Comparison of ENCODE assay signal across 24 cellular contexts in the genomic region with DNA sequence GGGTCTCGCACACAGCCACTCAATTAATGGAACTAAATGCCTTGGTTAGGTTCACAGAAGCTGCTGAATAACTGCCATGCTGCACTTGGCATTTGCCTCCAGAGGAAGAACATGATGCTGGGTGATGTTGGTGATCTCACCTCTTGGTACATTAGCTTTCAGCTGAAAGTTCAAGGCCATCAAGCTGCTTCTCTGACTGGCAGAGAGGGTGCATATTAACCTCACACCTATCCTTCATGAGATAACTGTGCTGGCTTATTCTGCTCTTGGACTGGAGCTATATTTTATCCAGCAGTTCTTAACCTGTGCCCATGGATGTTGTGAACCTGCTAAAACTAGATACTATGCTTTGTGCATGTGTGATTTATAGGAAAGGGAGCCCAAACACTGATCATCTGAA.
"Had no signal": no experiment of that assay in that cellular context is flagged by ENCODE, and none has a peak within 500 bp of the region (broad histone marks: within the 10 kb centered on the region; RNA-seq: fewer than 3 reads in every experiment).

No MANE protein-coding gene starts in this region.

- H3K27me3 ChIP-seq: esophagus muscularis mucosa, heart right ventricle, neutrophil, sigmoid colon, uterus had no signal

- H3K27ac ChIP-seq: esophagus muscularis mucosa, heart right ventricle, neutrophil, sigmoid colon, uterus had no signal

- H3K4me1 ChIP-seq: uterus had no signal

- ATAC-seq: activated CD8-positive, alpha-beta T cell treated with anti-CD3 and anti-CD28 coated beads for 36 hours; activated T-cell treated with anti-CD3 and anti-CD28 coated beads, Interleukin-2, amount 50 U/mL, for 4 hours; activated T-helper 17 cell treated with anti-CD3 and anti-CD28 coated beads, Interleukin-2, amount 50 U/mL, for 72 hours; stimulated activated memory B cell treated with anti-CD40 and anti-IgM and Interleukin-4, amounts not matched to agents 10 μg/mL and 1 μg/mL and 100 μg/mL, for 72 hours; stimulated activated naive CD8-positive, alpha-beta T cell treated with anti-CD3 and anti-CD28 coated beads, Interleukin-15, amount 100 ng/mL, for 72 hours had no signal

- H3K4me3 ChIP-seq: esophagus muscularis mucosa, heart right ventricle, sigmoid colon, smooth muscle cell, uterus had no signal

- H3K9me3 ChIP-seq: neutrophil, sigmoid colon, uterus had no signal

- DNase-seq: activated CD4-positive, alpha-beta T cell treated with anti-CD3 and anti-CD28 coated beads, Interleukin-2, amount 10 ng/mL, durations not matched to agents 7 days and 5 days; activated CD4-positive, CD25-positive, alpha-beta regulatory T cell treated with anti-CD3 and anti-CD28 coated beads, Interleukin-2, amount 50 U/mL, for 72 hours; activated CD8-positive, alpha-beta T cell treated with anti-CD3 and anti-CD28 coated beads for 36 hours; activated gamma-delta T cell treated with Interleukin-2 at 50 U/mL for 16 hours; activated naive CD4-positive, alpha-beta T cell treated with anti-CD3 and anti-CD28 coated beads, Interleukin-2, amount 50 U/mL, for 16 hours; activated T-cell treated with anti-CD3 and anti-CD28 coated beads, Interleukin-2, amount 50 U/mL, for 4 hours; amniotic stem cell; foreskin melanocyte; heart right ventricle; naive B cell; nephron progenitor cell; sigmoid colon; stimulated activated CD4-positive, alpha-beta T cell treated with anti-CD3 and anti-CD28 coated beads, Interleukin-1b, Interleukin-23, amount 100 ng/mL, for 48 hours; stimulated activated CD4-positive, alpha-beta T cell treated with anti-CD3 and anti-CD28 coated beads, Interleukin-4, amount 100 ng/mL, for 4 hours; stimulated activated CD8-positive, alpha-beta memory T cell treated with anti-CD3 and anti-CD28 coated beads, Interleukin-4, amount 100 ng/mL, for 48 hours; stimulated activated naive CD8-positive, alpha-beta T cell treated with anti-CD3 and anti-CD28 coated beads, Interleukin-15, amount 100 ng/mL, for 72 hours; substantia nigra; T-helper 2 cell; uterus had no signal

- H3K36me3 ChIP-seq: esophagus muscularis mucosa, heart right ventricle, neutrophil, sigmoid colon, uterus had no signal
